Comparison of ENCODE assay signal across 16 cellular contexts in genomic region chr14:91380116-91380515, GRCh38. TPM values are rescaled to one million over a fixed set of nuclear protein-coding genes. Genes with fewer than 3 reads are reported as not detected.
A peak's percentile ranks its signal among the peaks of the same experiment; 100 is the strongest.
DNase-seq lines count a peak whose midpoint lies in the region; ATAC-seq and TF ChIP-seq lines count a peak whose summit lies in the region.
"Had no signal": no experiment of that assay in that cellular context is flagged by ENCODE, and none has a peak within 500 bp of the region (broad histone marks: within the 10 kb centered on the region; RNA-seq: fewer than 3 reads in every experiment).

No MANE protein-coding gene starts in this region.

- peaks cover 100% of the 10 kb centered on the region for H3K4me1 ChIP-seq in OCI-LY7 (ENCODE audit: insufficient read depth, low read length, poor library complexity, severe bottlenecking)

- intact Hi-C loops in activated CD4-positive, alpha-beta T cell treated with anti-CD3 and anti-CD28 coated beads, Interleukin-2, amount 10 ng/mL, durations not matched to agents 24 days and 14 days (cut with micrococcal nuclease) = no loop called here
- intact Hi-C loops in OCI-LY7 (cut with micrococcal nuclease; ENCODE audit: unreplicated experiment) = no loop called here

- no peak overlapping the region for H3K4me3 Mint-ChIP-seq in activated CD4-positive, alpha-beta T cell treated with anti-CD3 and anti-CD28 coated beads, Interleukin-2, amount 10 ng/mL, durations not matched to agents 24 days and 14 days
- peak overlapping the region; percentile 64 for H3K4me3 Mint-ChIP-seq in central memory CD8-positive, alpha-beta T cell
- H3K4me3 Mint-ChIP-seq in glutamatergic neuron (ENCODE audit: unreplicated experiment) = no peak overlapping the region
- H3K4me3 Mint-ChIP-seq: stimulated activated naive CD8-positive, alpha-beta T cell treated with anti-CD3 and anti-CD28 coated beads, Interleukin-15, Interleukin-2, amounts not matched to agents 100 ng/mL and 50 ng/mL, for 24 hours had no signal

- POLR2A ChIA-PET in OCI-LY7 (lab: Charles Lee) = interaction anchor here (18.1 kb wide), 1 partner anchor 24 kb away, joined by 311 read pairs; no protein-coding TSS in a partner anchor

- H3K4me2 ChIP-seq in OCI-LY7 (ENCODE audit: low read length) = peak overlapping the region; percentile 95

- peaks cover 43% of the 10 kb centered on the region for H4K20me1 ChIP-seq in OCI-LY7 (ENCODE audit: insufficient read depth, low read length)

- no peaks in the 10 kb centered on the region for H3K9me3 Mint-ChIP-seq in activated CD4-positive, alpha-beta T cell treated with anti-CD3 and anti-CD28 coated beads, Interleukin-2, amount 10 ng/mL, durations not matched to agents 24 days and 14 days
- no peaks in the 10 kb centered on the region for H3K9me3 Mint-ChIP-seq in central memory CD8-positive, alpha-beta T cell
- H3K9me3 Mint-ChIP-seq in glutamatergic neuron (ENCODE audit: unreplicated experiment) = peaks cover 7% of the 10 kb centered on the region
- H3K9me3 Mint-ChIP-seq: stimulated activated naive CD8-positive, alpha-beta T cell treated with anti-CD3 and anti-CD28 coated beads, Interleukin-15, Interleukin-2, amounts not matched to agents 100 ng/mL and 50 ng/mL, for 24 hours had no signal

- CTCF ChIA-PET in OCI-LY7 (lab: Charles Lee; ENCODE audit: unreplicated experiment) = no interaction called here

- no peak for DNase-seq in activated CD4-positive, alpha-beta T cell treated with anti-CD3 and anti-CD28 coated beads, Interleukin-2, amount 10 ng/mL, durations not matched to agents 24 days and 14 days
- DNase-seq in activated CD4-positive, alpha-beta T cell treated with anti-CD3 and anti-CD28 coated beads for 4 hours = no peak
- DNase-seq in OCI-LY7 (ENCODE audit: low spot score) = no peak
- DNase-seq in central memory CD8-positive, alpha-beta T cell (ENCODE audit: low spot score in 2 of 2) = no peak
- DNase-seq in pons (ENCODE audit: low spot score) = peak; percentile 82
- DNase-seq in GOT3 (lab: John Stamatoyannopoulos, UW) = no peak
- DNase-seq in GM19240 (ENCODE audit: insufficient read length, low spot score) = no peak
- DNase-seq in glutamatergic neuron = no peak
- DNase-seq: activated naive CD4-positive, alpha-beta T cell treated with Interleukin-2 at 50 U/mL for 16 hours; body of pancreas; cortex of kidney; RPMI8226; stimulated activated CD4-positive, alpha-beta T cell treated with anti-CD3 and anti-CD28 coated beads, Interleukin-12 subunit alpha, Interleukin-12 subunit beta, amount 100 ng/mL, for 4 hours had no signal

- peaks cover 76% of the 10 kb centered on the region; the same call in 1 of the 2 replicates for H3K36me3 ChIP-seq in OCI-LY7 (ENCODE audit: insufficient read depth, low read length)
- H3K36me3 ChIP-seq: gastroesophageal sphincter had no signal

- peaks cover 27% of the 10 kb centered on the region for H3K36me3 Mint-ChIP-seq in activated CD4-positive, alpha-beta T cell treated with anti-CD3 and anti-CD28 coated beads, Interleukin-2, amount 10 ng/mL, durations not matched to agents 24 days and 14 days (ENCODE audit: low read depth)
- peaks cover 36% of the 10 kb centered on the region for H3K36me3 Mint-ChIP-seq in central memory CD8-positive, alpha-beta T cell (ENCODE audit: insufficient read depth)
- H3K36me3 Mint-ChIP-seq in glutamatergic neuron (ENCODE audit: unreplicated experiment) = no peaks in the 10 kb centered on the region

- H3K9me3 ChIP-seq in OCI-LY7 (ENCODE audit: low read length) = no peaks in the 10 kb centered on the region
- H3K9me3 ChIP-seq: body of pancreas, gastroesophageal sphincter had no signal

- no peak overlapping the region for H3K4me3 ChIP-seq in OCI-LY7 (ENCODE audit: low read depth, low read length, poor library complexity, severe bottlenecking)
- H3K4me3 ChIP-seq: body of pancreas, gastroesophageal sphincter had no signal

- peaks cover 99% of the 10 kb centered on the region for H3K79me2 ChIP-seq in OCI-LY7 (ENCODE audit: insufficient read depth, low read depth, low read length)

- H3K9me2 ChIP-seq in OCI-LY7 (ENCODE audit: insufficient read depth, low read length) = no peaks in the 10 kb centered on the region

- ATAC-seq in central memory CD8-positive, alpha-beta T cell (replicated peaks; ENCODE audit: extremely low read depth, poor library complexity, severe bottlenecking) = no peak
- ATAC-seq: body of pancreas, gastroesophageal sphincter, left lobe of liver had no signal

- TF ChIP-seq CTCF in OCI-LY7 (conservative IDR thresholded peaks at IDR 0.05; ENCODE audit: low read length) = no peak
- TF ChIP-seq CTCF in glutamatergic neuron (IDR thresholded peaks at IDR 0.05; ENCODE audit: partially characterized antibody, unreplicated experiment) = no peak

- peaks cover 84% of the 10 kb centered on the region for H3K4me1 Mint-ChIP-seq in activated CD4-positive, alpha-beta T cell treated with anti-CD3 and anti-CD28 coated beads, Interleukin-2, amount 10 ng/mL, durations not matched to agents 24 days and 14 days
- peaks cover 99% of the 10 kb centered on the region for H3K4me1 Mint-ChIP-seq in central memory CD8-positive, alpha-beta T cell
- peaks cover 58% of the 10 kb centered on the region for H3K4me1 Mint-ChIP-seq in glutamatergic neuron (ENCODE audit: low read depth, unreplicated experiment)

- H2AFZ ChIP-seq in OCI-LY7 (ENCODE audit: low read length) = no peak overlapping the region

- peak overlapping the region; percentile 3 for H3K27ac Mint-ChIP-seq in activated CD4-positive, alpha-beta T cell treated with anti-CD3 and anti-CD28 coated beads, Interleukin-2, amount 10 ng/mL, durations not matched to agents 24 days and 14 days
- H3K27ac Mint-ChIP-seq in central memory CD8-positive, alpha-beta T cell (ENCODE audit: low read depth) = peak overlapping the region; percentile 94
- H3K27ac Mint-ChIP-seq in glutamatergic neuron (ENCODE audit: unreplicated experiment) = no peak overlapping the region

- BruUV-seq in OCI-LY7 (replicated peaks; lab: Mats Ljungman, UMichigan) = no TSS peak

- H3K27ac ChIP-seq in OCI-LY7 (ENCODE audit: low read depth, low read length, poor library complexity, severe bottlenecking) = peak overlapping the region; percentile 94
- H3K27ac ChIP-seq: body of pancreas, gastroesophageal sphincter had no signal

- no peaks in the 10 kb centered on the region for H3K27me3 Mint-ChIP-seq in activated CD4-positive, alpha-beta T cell treated with anti-CD3 and anti-CD28 coated beads, Interleukin-2, amount 10 ng/mL, durations not matched to agents 24 days and 14 days
- H3K27me3 Mint-ChIP-seq in central memory CD8-positive, alpha-beta T cell = no peaks in the 10 kb centered on the region
- H3K27me3 Mint-ChIP-seq in glutamatergic neuron (ENCODE audit: unreplicated experiment) = peaks cover 20% of the 10 kb centered on the region
- H3K27me3 Mint-ChIP-seq: stimulated activated naive CD8-positive, alpha-beta T cell treated with anti-CD3 and anti-CD28 coated beads, Interleukin-15, Interleukin-2, amounts not matched to agents 100 ng/mL and 50 ng/mL, for 24 hours had no signal

RNA-seq across cellular contexts. Expression of gene CCDC88C, which starts 37.5 kb away (rescaled TPM):
- total RNA-seq in activated CD4-positive, alpha-beta T cell treated with anti-CD3 and anti-CD28 coated beads, Interleukin-2, amount 10 ng/mL, durations not matched to agents 24 days and 14 days = 79.7 and 89.9 TPM in 2 replicates
- 89.3 and 137 TPM in 2 replicates for total RNA-seq in OCI-LY7 (2014; rRNA removed; shearing (Covaris generic))
- total RNA-seq in OCI-LY7 (2022) = 253 and 262 TPM in 2 replicates
- total RNA-seq in glutamatergic neuron (ENCODE audit: unreplicated experiment) = 68.0 TPM
